21 cellular contexts compared by ENCODE assay signal in the genomic region with DNA sequence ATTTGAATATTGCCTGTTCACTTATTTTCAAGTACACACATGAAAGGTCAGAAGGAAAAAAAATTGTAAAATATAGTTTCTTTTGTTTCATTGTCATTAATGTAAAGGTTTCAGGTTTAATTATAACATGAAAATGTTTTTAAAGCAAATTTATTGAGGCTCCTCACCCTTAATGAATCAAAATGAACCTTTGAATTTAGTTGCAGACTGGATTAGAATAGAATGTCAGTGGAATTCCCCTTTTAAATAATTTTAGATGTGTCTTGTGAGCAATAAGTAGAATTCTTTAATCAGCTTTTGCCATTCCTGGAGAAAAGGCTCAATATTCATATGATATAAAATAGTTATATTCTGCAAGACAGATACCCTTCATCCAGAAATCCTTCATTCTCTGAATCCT.
DNase-seq lines count a peak whose midpoint lies in the region; ATAC-seq and TF ChIP-seq lines count a peak whose summit lies in the region.
"Had no signal": no experiment of that assay in that cellular context is flagged by ENCODE, and none has a peak within 500 bp of the region (broad histone marks: within the 10 kb centered on the region; RNA-seq: fewer than 3 reads in every experiment).

No MANE protein-coding gene starts in this region.

- no peak overlapping the region for H3K4me3 Mint-ChIP-seq in activated CD4-positive, alpha-beta T cell treated with anti-CD3 and anti-CD28 coated beads for 36 hours
- H3K4me3 Mint-ChIP-seq in activated CD4-positive, alpha-beta T cell treated with anti-CD3 and anti-CD28 coated beads, Interleukin-2, amount 10 ng/mL, durations not matched to agents 7 days and 5 days, result no peak overlapping the region
- no peak overlapping the region for H3K4me3 Mint-ChIP-seq in activated naive CD4-positive, alpha-beta T cell treated with anti-CD3 and anti-CD28 coated beads, Interleukin-2, amount 50 U/mL, for 24 hours
- H3K4me3 Mint-ChIP-seq in activated T-helper 17 cell treated with anti-CD3 and anti-CD28 coated beads, Interleukin-2, amount 50 U/mL, for 72 hours, result peak overlapping the region; percentile 31
- H3K4me3 Mint-ChIP-seq in stimulated activated memory B cell treated with anti-CD40 and anti-IgM and Interleukin-4, amounts not matched to agents 10 μg/mL and 1 μg/mL and 100 μg/mL, for 72 hours, result no peak overlapping the region
- H3K4me3 Mint-ChIP-seq: B cell; CD4-positive, CD25-positive, alpha-beta regulatory T cell; CD8-positive, alpha-beta memory T cell had no signal

- no peak overlapping the region for H3K4me3 ChIP-seq in spleen
- H3K4me3 ChIP-seq: BLaER1 treated with 17β-estradiol and CSF1 and Interleukin-3, amounts not matched to agents 10 nM and 100 nM; GM23248; HAP-1 had no signal

- CTCF ChIA-PET in activated CD4-positive, alpha-beta T cell treated with anti-CD3 and anti-CD28 coated beads for 36 hours (lab: Charles Lee), result interaction anchor here (0.6 kb wide), 1 partner anchor 69 kb away, joined by 3 read pairs; no protein-coding TSS in a partner anchor
- CTCF ChIA-PET in activated CD4-positive, alpha-beta T cell treated with anti-CD3 and anti-CD28 coated beads, Interleukin-2, amount 10 ng/mL, durations not matched to agents 7 days and 5 days (lab: Charles Lee), result no interaction called here

- no peaks in the 10 kb centered on the region for H3K9me3 Mint-ChIP-seq in activated CD4-positive, alpha-beta T cell treated with anti-CD3 and anti-CD28 coated beads for 36 hours (ENCODE audit: low read depth)
- peaks cover 4% of the 10 kb centered on the region for H3K9me3 Mint-ChIP-seq in activated CD4-positive, alpha-beta T cell treated with anti-CD3 and anti-CD28 coated beads, Interleukin-2, amount 10 ng/mL, durations not matched to agents 7 days and 5 days
- H3K9me3 Mint-ChIP-seq in activated naive CD4-positive, alpha-beta T cell treated with anti-CD3 and anti-CD28 coated beads, Interleukin-2, amount 50 U/mL, for 24 hours, result no peaks in the 10 kb centered on the region
- peaks cover 7 to 10% of the 10 kb centered on the region in 2 donors for H3K9me3 Mint-ChIP-seq in activated naive CD4-positive, alpha-beta T cell treated with anti-CD3 and anti-CD28 coated beads, Interleukin-2, amount 50 U/mL, for 72 hours
- H3K9me3 Mint-ChIP-seq in activated T-helper 17 cell treated with anti-CD3 and anti-CD28 coated beads, Interleukin-2, amount 50 U/mL, for 72 hours, result no peaks in the 10 kb centered on the region
- no peaks in the 10 kb centered on the region for H3K9me3 Mint-ChIP-seq in stimulated activated memory B cell treated with anti-CD40 and anti-IgM and Interleukin-4, amounts not matched to agents 10 μg/mL and 1 μg/mL and 100 μg/mL, for 72 hours
- H3K9me3 Mint-ChIP-seq: CD8-positive, alpha-beta memory T cell had no signal

- H3K27ac Mint-ChIP-seq in activated CD4-positive, alpha-beta T cell treated with anti-CD3 and anti-CD28 coated beads for 36 hours, result peak overlapping the region; percentile 83
- H3K27ac Mint-ChIP-seq in activated CD4-positive, alpha-beta T cell treated with anti-CD3 and anti-CD28 coated beads, Interleukin-2, amount 10 ng/mL, durations not matched to agents 7 days and 5 days, result no peak overlapping the region
- H3K27ac Mint-ChIP-seq in activated naive CD4-positive, alpha-beta T cell treated with anti-CD3 and anti-CD28 coated beads, Interleukin-2, amount 50 U/mL, for 24 hours, result peak overlapping the region; percentile 10
- no peak overlapping the region for H3K27ac Mint-ChIP-seq in activated naive CD4-positive, alpha-beta T cell treated with anti-CD3 and anti-CD28 coated beads, Interleukin-2, amount 50 U/mL, for 72 hours
- peak overlapping the region; percentile 70 for H3K27ac Mint-ChIP-seq in activated T-helper 17 cell treated with anti-CD3 and anti-CD28 coated beads, Interleukin-2, amount 50 U/mL, for 72 hours
- H3K27ac Mint-ChIP-seq in stimulated activated memory B cell treated with anti-CD40 and anti-IgM and Interleukin-4, amounts not matched to agents 10 μg/mL and 1 μg/mL and 100 μg/mL, for 72 hours, result peak overlapping the region; percentile 19

- H3K4me1 ChIP-seq in spleen, result peaks cover 0 to 12% (median 5%) of the 10 kb centered on the region in 6 donors
- H3K4me1 ChIP-seq: BLaER1 treated with 17β-estradiol and CSF1 and Interleukin-3, amounts not matched to agents 10 nM and 100 nM; HAP-1 had no signal

- H3K4me1 Mint-ChIP-seq in activated CD4-positive, alpha-beta T cell treated with anti-CD3 and anti-CD28 coated beads for 36 hours, result peaks cover 16% of the 10 kb centered on the region
- no peaks in the 10 kb centered on the region for H3K4me1 Mint-ChIP-seq in activated CD4-positive, alpha-beta T cell treated with anti-CD3 and anti-CD28 coated beads, Interleukin-2, amount 10 ng/mL, durations not matched to agents 7 days and 5 days
- peaks cover 21% of the 10 kb centered on the region for H3K4me1 Mint-ChIP-seq in activated naive CD4-positive, alpha-beta T cell treated with anti-CD3 and anti-CD28 coated beads, Interleukin-2, amount 50 U/mL, for 24 hours
- peaks cover 12% of the 10 kb centered on the region for H3K4me1 Mint-ChIP-seq in activated T-helper 17 cell treated with anti-CD3 and anti-CD28 coated beads, Interleukin-2, amount 50 U/mL, for 72 hours
- H3K4me1 Mint-ChIP-seq in stimulated activated memory B cell treated with anti-CD40 and anti-IgM and Interleukin-4, amounts not matched to agents 10 μg/mL and 1 μg/mL and 100 μg/mL, for 72 hours, result peaks cover 16% of the 10 kb centered on the region

- no peak for TF ChIP-seq POLR2A in spleen (IDR thresholded peaks at IDR 0.05)

- H3K36me3 ChIP-seq in spleen, result peaks cover 7 to 88% (median 37%) of the 10 kb centered on the region in 6 donors

- no peaks in the 10 kb centered on the region for H3K27me3 Mint-ChIP-seq in activated CD4-positive, alpha-beta T cell treated with anti-CD3 and anti-CD28 coated beads for 36 hours
- H3K27me3 Mint-ChIP-seq in activated CD4-positive, alpha-beta T cell treated with anti-CD3 and anti-CD28 coated beads, Interleukin-2, amount 10 ng/mL, durations not matched to agents 7 days and 5 days, result no peaks in the 10 kb centered on the region
- no peaks in the 10 kb centered on the region for H3K27me3 Mint-ChIP-seq in activated naive CD4-positive, alpha-beta T cell treated with anti-CD3 and anti-CD28 coated beads, Interleukin-2, amount 50 U/mL, for 24 hours
- no peaks in the 10 kb centered on the region for H3K27me3 Mint-ChIP-seq in activated T-helper 17 cell treated with anti-CD3 and anti-CD28 coated beads, Interleukin-2, amount 50 U/mL, for 72 hours
- no peaks in the 10 kb centered on the region for H3K27me3 Mint-ChIP-seq in stimulated activated memory B cell treated with anti-CD40 and anti-IgM and Interleukin-4, amounts not matched to agents 10 μg/mL and 1 μg/mL and 100 μg/mL, for 72 hours
- H3K27me3 Mint-ChIP-seq: B cell; CD4-positive, CD25-positive, alpha-beta regulatory T cell; CD8-positive, alpha-beta memory T cell had no signal

- H3K27ac ChIP-seq in spleen, result peak overlapping the region in 1 of 8 donors; percentile 9
- H3K27ac ChIP-seq: BLaER1 treated with 17β-estradiol and CSF1 and Interleukin-3, amounts not matched to agents 10 nM and 100 nM; GM23248 had no signal

- H3K9me3 ChIP-seq in spleen, result no peaks in the 10 kb centered on the region
- H3K9me3 ChIP-seq: HAP-1 had no signal

- intact Hi-C loops in activated CD4-positive, alpha-beta T cell treated with anti-CD3 and anti-CD28 coated beads for 36 hours (cut with DNase I, micrococcal nuclease), result no loop called here
- intact Hi-C loops in spleen (cut with DNase I; ENCODE audit: low total_unique reads), result no loop called here

- no peak for DNase-seq in activated CD4-positive, alpha-beta T cell treated with anti-CD3 and anti-CD28 coated beads for 36 hours
- no peak for DNase-seq in activated CD4-positive, alpha-beta T cell treated with anti-CD3 and anti-CD28 coated beads, Interleukin-2, amount 10 ng/mL, durations not matched to agents 7 days and 5 days
- DNase-seq in activated naive CD4-positive, alpha-beta T cell treated with anti-CD3 and anti-CD28 coated beads, Interleukin-2, amount 50 U/mL, for 72 hours (ENCODE audit: low spot score in 2 of 2), result no peak
- DNase-seq in NCI-H2171 (lab: John Stamatoyannopoulos, UW) (no peak), spleen (no peak)
- DNase-seq: 8988T; CD4-positive, CD25-positive, alpha-beta regulatory T cell; CD8-positive, alpha-beta memory T cell; COR-L47; DMS 273 treated with DMSO at 0.1 percent for 48 hours; DMS53; DND-41; EL; GM23248 had no signal

- peaks cover 78% of the 10 kb centered on the region for H3K36me3 Mint-ChIP-seq in activated CD4-positive, alpha-beta T cell treated with anti-CD3 and anti-CD28 coated beads for 36 hours (ENCODE audit: low read depth)
- H3K36me3 Mint-ChIP-seq in activated CD4-positive, alpha-beta T cell treated with anti-CD3 and anti-CD28 coated beads, Interleukin-2, amount 10 ng/mL, durations not matched to agents 7 days and 5 days (ENCODE audit: low read depth), result peaks cover 71% of the 10 kb centered on the region
- H3K36me3 Mint-ChIP-seq in activated naive CD4-positive, alpha-beta T cell treated with anti-CD3 and anti-CD28 coated beads, Interleukin-2, amount 50 U/mL, for 24 hours, result peaks cover 50% of the 10 kb centered on the region
- peaks cover 36 to 73% of the 10 kb centered on the region in 2 donors for H3K36me3 Mint-ChIP-seq in activated naive CD4-positive, alpha-beta T cell treated with anti-CD3 and anti-CD28 coated beads, Interleukin-2, amount 50 U/mL, for 72 hours
- peaks cover 100% of the 10 kb centered on the region for H3K36me3 Mint-ChIP-seq in activated T-helper 17 cell treated with anti-CD3 and anti-CD28 coated beads, Interleukin-2, amount 50 U/mL, for 72 hours (ENCODE audit: low read depth)
- H3K36me3 Mint-ChIP-seq in stimulated activated memory B cell treated with anti-CD40 and anti-IgM and Interleukin-4, amounts not matched to agents 10 μg/mL and 1 μg/mL and 100 μg/mL, for 72 hours, result peaks cover 81% of the 10 kb centered on the region

- H3K27me3 ChIP-seq in spleen (replicated peaks in 1 of 7), result no peaks in the 10 kb centered on the region
- H3K27me3 ChIP-seq: BLaER1 treated with 17β-estradiol and CSF1 and Interleukin-3, amounts not matched to agents 10 nM and 100 nM had no signal

- ATAC-seq in activated CD4-positive, alpha-beta T cell treated with anti-CD3 and anti-CD28 coated beads for 36 hours, result no peak
- ATAC-seq in activated naive CD4-positive, alpha-beta T cell treated with anti-CD3 and anti-CD28 coated beads, Interleukin-2, amount 50 U/mL, for 72 hours, result no peak
- ATAC-seq in activated T-helper 17 cell treated with anti-CD3 and anti-CD28 coated beads, Interleukin-2, amount 50 U/mL, for 72 hours (replicated peaks), result no peak
- ATAC-seq in stimulated activated memory B cell treated with anti-CD40 and anti-IgM and Interleukin-4, amounts not matched to agents 10 μg/mL and 1 μg/mL and 100 μg/mL, for 72 hours, result no peak
- ATAC-seq: HepG2 had no signal

- TF ChIP-seq CTCF in spleen (IDR thresholded peaks at IDR 0.05 in 8 of 11, conservative IDR thresholded peaks at IDR 0.05 in 3 of 11), result no peak

- POLR2A ChIA-PET in activated CD4-positive, alpha-beta T cell treated with anti-CD3 and anti-CD28 coated beads for 36 hours (lab: Charles Lee), result no interaction called here
- POLR2A ChIA-PET in activated CD4-positive, alpha-beta T cell treated with anti-CD3 and anti-CD28 coated beads, Interleukin-2, amount 10 ng/mL, durations not matched to agents 7 days and 5 days (lab: Charles Lee), result no interaction called here

Comparison
In these comparisons a context has a peak if more than half of its experiments do, and no peak if none do; other contexts are left out.
1. H3K27ac Mint-ChIP-seq: peak in activated CD4-positive, alpha-beta T cell treated with anti-CD3 and anti-CD28 coated beads for 36 hours (single experiment), activated naive CD4-positive, alpha-beta T cell treated with anti-CD3 and anti-CD28 coated beads, Interleukin-2, amount 50 U/mL, for 24 hours (single experiment), activated T-helper 17 cell treated with anti-CD3 and anti-CD28 coated beads, Interleukin-2, amount 50 U/mL, for 72 hours (single experiment) and stimulated activated memory B cell treated with anti-CD40 and anti-IgM and Interleukin-4, amounts not matched to agents 10 μg/mL and 1 μg/mL and 100 μg/mL, for 72 hours (single experiment); none in activated CD4-positive, alpha-beta T cell treated with anti-CD3 and anti-CD28 coated beads, Interleukin-2, amount 10 ng/mL, durations not matched to agents 7 days and 5 days (single experiment) and activated naive CD4-positive, alpha-beta T cell treated with anti-CD3 and anti-CD28 coated beads, Interleukin-2, amount 50 U/mL, for 72 hours (0 of 2).